ENCODE assay signal across 9 cellular contexts in genomic region chr20:48923149-48923718, GRCh38. TPM values are rescaled to one million over a fixed set of nuclear protein-coding genes. Genes with fewer than 3 reads are reported as not detected.
DNase-seq lines count a peak whose midpoint lies in the region; ATAC-seq and TF ChIP-seq lines count a peak whose summit lies in the region.
"Had no signal": no experiment of that assay in that cellular context is flagged by ENCODE, and none has a peak within 500 bp of the region (broad histone marks: within the 10 kb centered on the region; RNA-seq: fewer than 3 reads in every experiment).

No MANE protein-coding gene starts in this region.

- TF ChIP-seq POLR2A in adrenal gland (IDR thresholded peaks at IDR 0.05) (peak in 1 of 2 donors; percentile 41), transverse colon (IDR thresholded peaks at IDR 0.05) (no peak)

- H3K27ac ChIP-seq in adrenal gland (peak overlapping the region; percentile 23 to 100 (median 98)), liver (ENCODE audit: low read depth in 1 of 2, low read length in 2 of 2) (peak overlapping the region; percentile 87 to 92), transverse colon (peak overlapping the region; percentile 95 to 99 (median 98))

- peak overlapping the region in 1 of 2 donors; percentile 88 for H3K9ac ChIP-seq in liver (ENCODE audit: low read depth in 1 of 2, low read length in 2 of 2)

- no peaks in the 10 kb centered on the region for H3K36me3 ChIP-seq in adrenal gland (replicated peaks in 1 of 2)
- no peaks in the 10 kb centered on the region for H3K36me3 ChIP-seq in liver (ENCODE audit: control insufficient read depth in 4 of 4, insufficient read depth in 3 of 4, low read depth in 1 of 4, low read length in 3 of 4)
- no peaks in the 10 kb centered on the region for H3K36me3 ChIP-seq in transverse colon

- 26 to 36% (median 32%) methylated on average over 4 of the region's 4 CpGs for WGBS in adrenal gland, 4 donors
- 15% methylated on average over 4 of the region's 4 CpGs for WGBS in liver
- 22 to 29% methylated on average over 3 to 4 of the region's 4 CpGs for WGBS in transverse colon (ENCODE audit: low coverage in 1 of 2), 2 donors

- H3K4me1 ChIP-seq in adrenal gland (replicated peaks in 1 of 2) (peaks cover 32 to 68% of the 10 kb centered on the region in 2 donors), liver (ENCODE audit: control insufficient read depth in 4 of 4, insufficient read depth in 4 of 4, low read length in 3 of 4) (peaks cover 3 to 38% (median 36%) of the 10 kb centered on the region in 4 donors), transverse colon (peaks cover 15 to 76% (median 51%) of the 10 kb centered on the region in 4 donors)

- TF ChIP-seq EP300 in transverse colon (IDR thresholded peaks at IDR 0.05; ENCODE audit: low read depth) = no peak

- intact Hi-C loops in Right ventricle myocardium superior (cut with DNase I) (no loop called here), left cardiac atrium (cut with DNase I) (no loop called here), adrenal gland (cut with DNase I) (no loop called here), transverse colon (cut with DNase I; ENCODE audit: low total_unique reads) (no loop called here)

- H3K4me3 ChIP-seq in adrenal gland (peak overlapping the region in 2 of 4 donors; percentile 11 to 99), liver (ENCODE audit: low read depth in 1 of 3, low read length in 3 of 3) (peak overlapping the region in 2 of 3 donors; percentile 84 to 88), transverse colon (peak overlapping the region in 3 of 4 donors; percentile 77 to 97 (median 95))

- peak in 1 of 2 donors; percentile 10 for TF ChIP-seq RAD21 in liver (IDR thresholded peaks at IDR 0.05)

- in situ Hi-C loops in transverse colon (cut with MboI; ENCODE audit: low pct_ligation_motif_present in 1 of 4, low pct_unique_long_range_greater_than_20kb in 1 of 4, low sequenced_read_pairs in 3 of 4) = no loop called here

- ATAC-seq in Right ventricle myocardium superior (ENCODE audit: poor library complexity) (peak; percentile 42), left cardiac atrium (no peak), GM21528 (IDR thresholded peaks at IDR 0.05; ENCODE audit: low FRiP score, unreplicated experiment) (no peak), HG03442 (IDR thresholded peaks at IDR 0.05; ENCODE audit: unreplicated experiment) (no peak)

- H3K27me3 ChIP-seq in adrenal gland (no peaks in the 10 kb centered on the region), liver (ENCODE audit: control insufficient read depth in 4 of 4, insufficient read depth in 4 of 4, low read length in 3 of 4) (no peaks in the 10 kb centered on the region), transverse colon (no peaks in the 10 kb centered on the region)

- DNase-seq in Right ventricle myocardium superior (no peak), left cardiac atrium (no peak), adrenal gland (no peak), transverse colon (no peak), retina (no peak)
- DNase-seq: stimulated activated CD4-positive, alpha-beta T cell treated with anti-CD3 and anti-CD28 coated beads, Interleukin-15, amount 100 ng/mL, for 24 hours had no signal

- TF ChIP-seq CTCF in adrenal gland (IDR thresholded peaks at IDR 0.05) = no peak
- TF ChIP-seq CTCF in liver (IDR thresholded peaks at IDR 0.05; ENCODE audit: low read depth, low read length, missing input control) = no peak
- no peak for TF ChIP-seq CTCF in transverse colon (IDR thresholded peaks at IDR 0.05)

- H3K9me3 ChIP-seq in adrenal gland (replicated peaks in 1 of 3) (no peaks in the 10 kb centered on the region), liver (ENCODE audit: control insufficient read depth in 4 of 4, low read length in 3 of 4) (no peaks in the 10 kb centered on the region), transverse colon (no peaks in the 10 kb centered on the region)

TF ChIP-seq in liver, 16 proteins besides CTCF, POLR2A, EP300 and RAD21:
- peak; percentile 44 for TF ChIP-seq SP1 (IDR thresholded peaks at IDR 0.05)
- TF ChIP-seq ZBTB33 (IDR thresholded peaks at IDR 0.05) = peak; percentile 29
- TF ChIP-seq RXRA (IDR thresholded peaks at IDR 0.05) = peak; percentile 24 to 45
- TF ChIP-seq EGR1 (IDR thresholded peaks at IDR 0.05; ENCODE audit: low read depth in 2 of 2) = no peak
- peak; percentile 14 for TF ChIP-seq YY1 (IDR thresholded peaks at IDR 0.05)
- peak in 1 of 2 donors; percentile 10 for TF ChIP-seq JUND (IDR thresholded peaks at IDR 0.05)
- no peak for TF ChIP-seq NR2F2 (IDR thresholded peaks at IDR 0.05)
- TF ChIP-seq HNF4A (conservative IDR thresholded peaks at IDR 0.05) = peak; percentile 74 to 79
- TF ChIP-seq HNF4G (IDR thresholded peaks at IDR 0.05) = peak; percentile 43

RNA-seq across cellular contexts. Expression of gene ARFGEF2, which starts 1.7 kb away (rescaled TPM):
- total RNA-seq in Right ventricle myocardium superior (36.8 TPM), left cardiac atrium (10 to 100 TPM; 31.8 to 36.4 TPM), adrenal gland (100 to 1,000 TPM in 2 of 8 donors, 10 to 100 TPM in 6; 52.8 to 128 (median 79.4) TPM), liver (10 to 100 TPM; 22.0 to 51.3 TPM), transverse colon (10 to 100 TPM; 52.5 to 69.5 (median 68.5) TPM)
- polyA plus RNA-seq in adrenal gland (10 to 100 TPM; 17.1 to 80.3 (median 33.1) TPM), liver (10 to 100 TPM; 10.3 to 11.2 TPM)
